20 cellular contexts compared by ENCODE assay signal in genomic region chr18:71831039-71831438, GRCh38.
A peak's percentile ranks its signal among the peaks of the same experiment; 100 is the strongest.
DNase-seq lines count a peak whose midpoint lies in the region; ATAC-seq and TF ChIP-seq lines count a peak whose summit lies in the region.
"Had no signal": no experiment of that assay in that cellular context is flagged by ENCODE, and none has a peak within 500 bp of the region (broad histone marks: within the 10 kb centered on the region; RNA-seq: fewer than 3 reads in every experiment).

No MANE protein-coding gene starts in this region.

- ATAC-seq in PC-3 (peak; percentile 98), left lung (peak; percentile 81)
- ATAC-seq: esophagus mucosa had no signal

- H3K4me1 ChIP-seq in PC-3 (ENCODE audit: insufficient read depth, low read length) (peaks cover 15% of the 10 kb centered on the region), left lung (no peaks in the 10 kb centered on the region), tibial artery (no peaks in the 10 kb centered on the region)
- H3K4me1 ChIP-seq: lower lobe of right lung, vagina had no signal

- peak; percentile 10 for DNase-seq in AG09309 (ENCODE audit: low read depth)
- peak; percentile 86 for DNase-seq in PC-3
- DNase-seq in epithelial cell of prostate (ENCODE audit: low read depth, low spot score), result peak; percentile 22
- DNase-seq in left lung, result no peak
- no peak for DNase-seq in tibial artery
- no peak for DNase-seq in RPMI8226
- DNase-seq in effector CD8-positive, alpha-beta T cell (lab: John Stamatoyannopoulos, UW), result no peak
- DNase-seq in hepatic stellate cell (ENCODE audit: low spot score), result no peak
- DNase-seq: ACHN; activated CD4-positive, alpha-beta T cell treated with anti-CD3 and anti-CD28 coated beads, Interleukin-2, amount 50 U/mL, for 48 hours; activated effector memory CD4-positive, alpha-beta T cell treated with anti-CD3 and anti-CD28 coated beads, Interleukin-2, amount 50 U/mL, for 16 hours; caudate nucleus; lower lobe of right lung; NCI-H1694; NCI-H2227 treated with DMSO at 0.1 percent for 48 hours; NCI-H82; T-helper 1 cell had no signal

- H3K36me3 ChIP-seq in PC-3 (ENCODE audit: low read depth, low read length) (no peaks in the 10 kb centered on the region), left lung (no peaks in the 10 kb centered on the region), tibial artery (no peaks in the 10 kb centered on the region)
- H3K36me3 ChIP-seq: lower lobe of right lung, vagina had no signal

- intact Hi-C loops in PC-3 (cut with micrococcal nuclease), result loop anchor here (1.0 to 5.0 kb wide), 2 partner anchors 23 to 46 kb away; no protein-coding TSS in a partner anchor
- intact Hi-C loops in left lung (cut with DNase I), result no loop called here
- intact Hi-C loops in tibial artery (cut with DNase I; ENCODE audit: low total_unique reads), result no loop called here

- no peaks in the 10 kb centered on the region for H4K20me1 ChIP-seq in PC-3 (ENCODE audit: low read length)

- H3K27me3 ChIP-seq in PC-3 (ENCODE audit: low read length) (no peaks in the 10 kb centered on the region), left lung (no peaks in the 10 kb centered on the region), tibial artery (no peaks in the 10 kb centered on the region)
- H3K27me3 ChIP-seq: vagina had no signal

- H3K9me2 ChIP-seq in PC-3 (replicated peaks; ENCODE audit: low read length), result no peaks in the 10 kb centered on the region

- CTCF ChIA-PET in PC-3 (lab: Charles Lee), result interaction anchor here (0.6 kb wide), 2 partner anchors 161 to 512 kb away, joined by 3 read pairs; no protein-coding TSS in a partner anchor

- no TSS peak for BruUV-seq in PC-3 (replicated peaks; lab: Mats Ljungman, UMichigan)

- H3K9me3 ChIP-seq in PC-3 (ENCODE audit: low read length) (no peaks in the 10 kb centered on the region), left lung (no peaks in the 10 kb centered on the region), tibial artery (no peaks in the 10 kb centered on the region)
- H3K9me3 ChIP-seq: lower lobe of right lung, vagina had no signal

- TF ChIP-seq CTCF in AG09309 (IDR thresholded peaks at IDR 0.05; ENCODE audit: control insufficient read depth, insufficient read depth, low read depth, low read length, missing control alignments) (no peak), PC-3 (conservative IDR thresholded peaks at IDR 0.05; ENCODE audit: low read depth, low read length) (no peak), left lung (IDR thresholded peaks at IDR 0.05) (no peak), tibial artery (IDR thresholded peaks at IDR 0.05) (no peak)

- POLR2A ChIA-PET in PC-3 (lab: Charles Lee; ENCODE audit: unreplicated experiment), result no interaction called here

- peak overlapping the region; percentile 30 for H3K27ac ChIP-seq in PC-3 (ENCODE audit: low read length)
- no peak overlapping the region for H3K27ac ChIP-seq in epithelial cell of prostate
- no peak overlapping the region for H3K27ac ChIP-seq in left lung
- no peak overlapping the region for H3K27ac ChIP-seq in tibial artery
- H3K27ac ChIP-seq: C4-2B, lower lobe of right lung, vagina had no signal

- H3K4me2 ChIP-seq in PC-3 (ENCODE audit: low read length), result peak overlapping the region; percentile 31

- H3K9ac ChIP-seq in PC-3 (ENCODE audit: low read length), result no peak overlapping the region

- H3K4me3 ChIP-seq in AG09309 (ENCODE audit: control insufficient read depth, low read depth, low read length), result no peak overlapping the region
- H3K4me3 ChIP-seq in PC-3 (ENCODE audit: low read length), result no peak overlapping the region
- no peak overlapping the region for H3K4me3 ChIP-seq in left lung
- no peak overlapping the region for H3K4me3 ChIP-seq in tibial artery
- H3K4me3 ChIP-seq: lower lobe of right lung, vagina had no signal

- H2AFZ ChIP-seq in PC-3 (ENCODE audit: low read length), result no peak overlapping the region

- no peaks in the 10 kb centered on the region for H3K79me2 ChIP-seq in PC-3 (ENCODE audit: low read length)

- no peaks in the 10 kb centered on the region for H3F3A ChIP-seq in PC-3 (ENCODE audit: low read length, unreplicated experiment)

Comparison
In these comparisons a context has a peak if more than half of its experiments do, and no peak if none do; other contexts are left out.
1. DNase-seq: peak in AG09309 (single experiment), PC-3 (single experiment) and epithelial cell of prostate (single experiment); none in left lung (0 of 2), tibial artery (0 of 2), RPMI8226 (single experiment), effector CD8-positive, alpha-beta T cell (single experiment) and hepatic stellate cell (single experiment).